Comparison of ENCODE assay signal across 6 cellular contexts in genomic region chr3:127573401-127573800, GRCh38.
"Had no signal": no experiment of that assay in that cellular context is flagged by ENCODE, and none has a peak within 500 bp of the region (broad histone marks: within the 10 kb centered on the region; RNA-seq: fewer than 3 reads in every experiment).

No MANE protein-coding gene starts in this region.

- ATAC-seq: HepG2, K562 had no signal

- FAIRE-seq: HepG2, HTR-8/SVneo, K562 had no signal

- H3K4me3 Mint-ChIP-seq: IgD-negative memory B cell had no signal

- H3K27me3 Mint-ChIP-seq: IgD-negative memory B cell had no signal

- DNase-seq: IMR-90 had no signal

- H3K27ac Mint-ChIP-seq: IgD-negative memory B cell had no signal

- H3K27ac ChIP-seq: HL-60 had no signal

- H3K4me3 ChIP-seq: K562 had no signal
